In genomic region chr19:4288091-4288777, GRCh38 we compare ENCODE assay signal across 19 cellular contexts. TPM values are rescaled to one million over a fixed set of nuclear protein-coding genes. Genes with fewer than 3 reads are reported as not detected.
A peak's percentile ranks its signal among the peaks of the same experiment; 100 is the strongest.
DNase-seq lines count a peak whose midpoint lies in the region; ATAC-seq and TF ChIP-seq lines count a peak whose summit lies in the region.
"Had no signal": no experiment of that assay in that cellular context is flagged by ENCODE, and none has a peak within 500 bp of the region (broad histone marks: within the 10 kb centered on the region; RNA-seq: fewer than 3 reads in every experiment).

No MANE protein-coding gene starts in this region.

- no peaks in the 10 kb centered on the region for H3K4me1 ChIP-seq in HEK293 (ENCODE audit: control insufficient read depth, insufficient read depth, low read length)

- no peak overlapping the region for H3K4me3 ChIP-seq in HEK293 (ENCODE audit: low read depth, low read length)
- H3K4me3 ChIP-seq: GM23248 had no signal

- TF ChIP-seq CTCF in HEK293 (tag by site-specific recombination; IDR thresholded peaks at IDR 0.05) (no peak), WTC11 (IDR thresholded peaks at IDR 0.05) (no peak)

- no peak overlapping the region for H3K27ac ChIP-seq in HEK293 (ENCODE audit: extremely low read depth, low read depth, low read length)
- H3K27ac ChIP-seq: GM23248 had no signal

- POLR2A ChIA-PET in HEK293 (lab: Yijun Ruan, JAX) (interaction anchor here (0.9 kb wide), 1 partner anchor 16 kb away, joined by 4 read pairs; the partner anchor contains the start of gene FSD1), WTC11 (lab: Charles Lee) (no interaction called here)

- H3K27me3 Mint-ChIP-seq in WTC11 (ENCODE audit: low read depth) (peaks cover 21% of the 10 kb centered on the region), immature natural killer cell (ENCODE audit: low read depth in 3 of 3) (peaks cover 0 to 4% (median 3%) of the 10 kb centered on the region in 3 donors)

- DNase-seq in Daoy (ENCODE audit: low read depth): peak; percentile 37
- DNase-seq in WTC11 (ENCODE audit: low spot score): no peak
- DNase-seq in iPS-NIHi7 (ENCODE audit: extremely low spot score): peak; percentile 60
- DNase-seq in immature natural killer cell: no peak
- DNase-seq: COR-L47; DMS53; GM23248; NCI-H1092; NCI-H345; NCI-H526 treated with DMSO at 0.1 percent for 48 hours; NK-92 treated with Interleukin-12 subunit alpha and Interleukin-12 subunit beta, amount 100 ng/mL, for 24 hours; SK-N-SH had no signal

- 0 out of 2 replicates have a peak overlapping the region, but pooled peaks have one; percentile 74 for H3K27ac Mint-ChIP-seq in WTC11
- no peak overlapping the region for H3K27ac Mint-ChIP-seq in immature natural killer cell

- no peaks in the 10 kb centered on the region for H3K9me3 ChIP-seq in HEK293 (ENCODE audit: control insufficient read depth, insufficient read depth, low read depth, low read length)
- H3K9me3 ChIP-seq: SK-N-SH had no signal

- ATAC-seq in WTC11 (peak; percentile 8; the same call in 1 of the 2 replicates), GM19452 (IDR thresholded peaks at IDR 0.05; ENCODE audit: unreplicated experiment) (no peak), GM21526 (IDR thresholded peaks at IDR 0.05; ENCODE audit: low FRiP score, unreplicated experiment) (no peak), HG02642 (IDR thresholded peaks at IDR 0.05; ENCODE audit: poor library complexity, unreplicated experiment) (no peak)
- ATAC-seq: Right ventricle myocardium inferior had no signal

- H3K36me3 ChIP-seq in HEK293 (ENCODE audit: control insufficient read depth in 2 of 2, insufficient read depth in 1 of 2, low read length in 2 of 2): no peaks in the 10 kb centered on the region

- H3K4me3 Mint-ChIP-seq in WTC11: no peak overlapping the region
- H3K4me3 Mint-ChIP-seq in immature natural killer cell: no peak overlapping the region
- H3K4me3 Mint-ChIP-seq: CD14-positive monocyte had no signal

- H3K4me1 Mint-ChIP-seq in WTC11 (peaks cover 7% of the 10 kb centered on the region; the same call in 1 of the 2 replicates), immature natural killer cell (no peaks in the 10 kb centered on the region)

- CTCF ChIA-PET in HEK293 (lab: Yijun Ruan, JAX) (interaction anchor here (1.1 to 2.2 kb wide), 2 partner anchors 21 to 64 kb away, joined by 3 to 9 read pairs; no protein-coding TSS in a partner anchor), WTC11 (lab: Charles Lee) (interaction anchor here (0.6 to 3.9 kb wide), 3 partner anchors 21 to 97 kb away, joined by 3 to 11 read pairs (median 4); no protein-coding TSS in a partner anchor)

- H3K36me3 Mint-ChIP-seq in WTC11 (no peaks in the 10 kb centered on the region), immature natural killer cell (no peaks in the 10 kb centered on the region)
- H3K36me3 Mint-ChIP-seq: CD14-positive monocyte had no signal

- H3K9me3 Mint-ChIP-seq in WTC11 (no peaks in the 10 kb centered on the region), immature natural killer cell (no peaks in the 10 kb centered on the region)

TF ChIP-seq in HEK293, 187 proteins besides CTCF, POLR2A, EP300 and RAD21 (continues in another document):
- TF ChIP-seq KLF1 (tag by site-specific recombination; IDR thresholded peaks at IDR 0.05): peak; percentile 55; the same call in 1 of the 2 replicates
- TF ChIP-seq ATF2 (tag by site-specific recombination; IDR thresholded peaks at IDR 0.05; ENCODE audit: low read depth): no peak
- TF ChIP-seq IKZF3 (tag by site-specific recombination; IDR thresholded peaks at IDR 0.05): no peak
- TF ChIP-seq ZNF18 (tag by site-specific recombination; IDR thresholded peaks at IDR 0.05): no peak
- no peak for TF ChIP-seq BCL11B (tag by site-specific recombination; IDR thresholded peaks at IDR 0.05; ENCODE audit: low read depth)
- TF ChIP-seq BCL11A (tag by site-specific recombination; IDR thresholded peaks at IDR 0.05; ENCODE audit: low read depth): no peak
- TF ChIP-seq SP2 (tag by site-specific recombination; IDR thresholded peaks at IDR 0.05): peak; percentile 39
- TF ChIP-seq ZNF658 (tag by site-specific recombination; IDR thresholded peaks at IDR 0.05): no peak
- TF ChIP-seq ZNF473 (tag by site-specific recombination; IDR thresholded peaks at IDR 0.05): no peak
- no peak for TF ChIP-seq ZBTB20 (tag by site-specific recombination; IDR thresholded peaks at IDR 0.05)

TF ChIP-seq in WTC11, 78 proteins besides CTCF, POLR2A, EP300 and RAD21:
- TF ChIP-seq PREB (CRISPR knock-in tag; IDR thresholded peaks at IDR 0.05; ENCODE audit: borderline replicate concordance): no peak
- TF ChIP-seq GTF2I (CRISPR knock-in tag; conservative IDR thresholded peaks at IDR 0.05): no peak
- TF ChIP-seq KAT7 (CRISPR knock-in tag; IDR thresholded peaks at IDR 0.05; ENCODE audit: borderline replicate concordance): no peak
- TF ChIP-seq MLX (CRISPR knock-in tag; IDR thresholded peaks at IDR 0.05): no peak
- no peak for TF ChIP-seq PRDM15 (CRISPR knock-in tag; IDR thresholded peaks at IDR 0.05)

RNA-seq across cellular contexts. Expression of gene SHD, which starts 9.2 kb away (rescaled TPM):
- total RNA-seq in Daoy (2014; rRNA removed; shearing (Covaris generic)): not detected in 2 replicates
- 2.0 to 3.6 TPM (median 3.4 TPM) in 3 replicates for total RNA-seq in WTC11 (2021)
- polyA plus RNA-seq in immature natural killer cell: not detected
- total RNA-seq: A673, GM23248, Right ventricle myocardium inferior had no signal
- polyA plus RNA-seq: CD14-positive monocyte, GM23248 had no signal

RNA-seq across cellular contexts. Expression of gene TMIGD2, which starts 14.0 kb away (rescaled TPM):
- not detected in 2 replicates for total RNA-seq in Daoy (2014; rRNA removed; shearing (Covaris generic))
- 0.55 to 1.0 TPM (median 0.94 TPM) in 3 replicates for total RNA-seq in WTC11 (2021)
- 100 to 1,000 TPM in 1 of 3 donors, 10 to 100 TPM in 2; 85.3 to 116 (median 86.1) TPM for polyA plus RNA-seq in immature natural killer cell
- total RNA-seq: A673, GM23248, Right ventricle myocardium inferior had no signal
- polyA plus RNA-seq: GM23248, SK-N-SH had no signal

RNA-seq across cellular contexts. Expression of gene FSD1, which starts 16.2 kb away (rescaled TPM):
- 28.3 and 47.4 TPM in 2 replicates for total RNA-seq in Daoy (2014; rRNA removed; shearing (Covaris generic))
- 61.3 to 69.2 TPM (median 65.7 TPM) in 3 replicates for total RNA-seq in WTC11 (2021)
- polyA plus RNA-seq in immature natural killer cell: 10 to 100 TPM; 10.1 to 23.8 (median 12.8) TPM
- total RNA-seq: Right ventricle myocardium inferior had no signal
- polyA plus RNA-seq: CD14-positive monocyte had no signal

RNA-seq across cellular contexts. Expression of gene YJU2, which starts 41.4 kb away (rescaled TPM):
- total RNA-seq in Daoy (2014; rRNA removed; shearing (Covaris generic)): 48.0 and 51.7 TPM in 2 replicates
- 24.3 to 26.5 TPM (median 25.2 TPM) in 3 replicates for total RNA-seq in WTC11 (2021)
- polyA plus RNA-seq in immature natural killer cell: 10 to 100 TPM; 13.8 to 42.4 (median 16.9) TPM

RNA-seq across cellular contexts. Expression of gene STAP2, which starts 50.4 kb away (rescaled TPM):
- 28.9 and 35.7 TPM in 2 replicates for total RNA-seq in Daoy (2014; rRNA removed; shearing (Covaris generic))
- 18.2 to 21.1 TPM (median 20.2 TPM) in 3 replicates for total RNA-seq in WTC11 (2021)
- polyA plus RNA-seq in immature natural killer cell: 1 to 10 TPM in 1 of 3 donors, under 1 TPM in 1, not detected in 1; 0.89 to 4.2 TPM

Comparison
In these comparisons a context has a peak if more than half of its experiments do, and no peak if none do; other contexts are left out.
1. DNase-seq: peak in Daoy (single experiment) and iPS-NIHi7 (single experiment); none in WTC11 (single experiment) and immature natural killer cell (0 of 3).